ENCODE assay signal across 11 cellular contexts in genomic region chr17:43468746-43469544, GRCh38. TPM values are rescaled to one million over a fixed set of nuclear protein-coding genes. Genes with fewer than 3 reads are reported as not detected.
DNase-seq lines count a peak whose midpoint lies in the region; ATAC-seq, FAIRE-seq and TF ChIP-seq lines count a peak whose summit lies in the region.
"Had no signal": no experiment of that assay in that cellular context is flagged by ENCODE, and none has a peak within 500 bp of the region (broad histone marks: within the 10 kb centered on the region; RNA-seq: fewer than 3 reads in every experiment).

No MANE protein-coding gene starts in this region.

- H3K9me3 ChIP-seq in subcutaneous abdominal adipose tissue (ENCODE audit: control insufficient read depth in 5 of 5, low read length in 5 of 5): no peaks in the 10 kb centered on the region
- H3K9me3 ChIP-seq in kidney (ENCODE audit: control insufficient read depth in 1 of 2, low read length in 2 of 2): no peaks in the 10 kb centered on the region

- H3K9ac ChIP-seq in subcutaneous abdominal adipose tissue (ENCODE audit: low read length in 5 of 5) (peak overlapping the region in 1 of 5 donors; percentile 44), kidney (ENCODE audit: low read length in 2 of 2) (no peak overlapping the region)

- ATAC-seq in HG03432 (IDR thresholded peaks at IDR 0.05; ENCODE audit: unreplicated experiment): no peak
- ATAC-seq in GM19324 (IDR thresholded peaks at IDR 0.05; ENCODE audit: low FRiP score, unreplicated experiment): no peak

- H3K36me3 ChIP-seq in subcutaneous abdominal adipose tissue (ENCODE audit: control insufficient read depth in 5 of 5, insufficient read depth in 5 of 5, low read length in 5 of 5) (no peaks in the 10 kb centered on the region), kidney (ENCODE audit: control insufficient read depth in 1 of 2, insufficient read depth in 2 of 2, low read length in 2 of 2) (no peaks in the 10 kb centered on the region)

- intact Hi-C loops in kidney (cut with DNase I): no loop called here

- FAIRE-seq in kidney (lab: Jason Lieb, UNC): no peak
- FAIRE-seq: GM18507, islet of Langerhans, TTC549 had no signal

- peak overlapping the region; percentile 82 for H3K27ac ChIP-seq in subcutaneous abdominal adipose tissue (ENCODE audit: low read depth, low read length)
- H3K27ac ChIP-seq in kidney (ENCODE audit: low read depth in 2 of 2, low read length in 2 of 2): no peak overlapping the region

- no peak for TF ChIP-seq CTCF in fibroblast of mammary gland (conservative IDR thresholded peaks at IDR 0.05; ENCODE audit: control insufficient read depth, insufficient read depth, low read depth, low read length)
- TF ChIP-seq CTCF in kidney (IDR thresholded peaks at IDR 0.05; ENCODE audit: borderline replicate concordance, extremely low read depth, insufficient read depth): no peak

- no peaks in the 10 kb centered on the region for H3K27me3 ChIP-seq in subcutaneous abdominal adipose tissue (ENCODE audit: control insufficient read depth in 5 of 5, insufficient read depth in 4 of 5, low read length in 5 of 5)

- H3K4me1 ChIP-seq in subcutaneous abdominal adipose tissue (ENCODE audit: control insufficient read depth in 5 of 5, insufficient read depth in 5 of 5, low read length in 5 of 5) (peaks cover 13 to 43% (median 38%) of the 10 kb centered on the region in 5 donors), kidney (ENCODE audit: control insufficient read depth in 1 of 2, insufficient read depth in 1 of 2, low read depth in 1 of 2, low read length in 2 of 2) (peaks cover 9 to 12% of the 10 kb centered on the region in 2 donors)

- H3K4me3 ChIP-seq in fibroblast of mammary gland (ENCODE audit: control insufficient read depth, low read depth, low read length): no peak overlapping the region
- H3K4me3 ChIP-seq in subcutaneous abdominal adipose tissue (ENCODE audit: low read depth in 1 of 5, low read length in 5 of 5): peak overlapping the region in 1 of 5 donors; percentile 33
- no peak overlapping the region for H3K4me3 ChIP-seq in kidney (ENCODE audit: low read length in 2 of 2)

- peak; percentile 98 for DNase-seq in HCEC 1CT
- DNase-seq in RPMI7951 (ENCODE audit: low read depth): peak; percentile 97
- DNase-seq in fibroblast of mammary gland (ENCODE audit: low read depth): peak; percentile 99
- DNase-seq in kidney: no peak
- DNase-seq: NCI-H1436 had no signal

RNA-seq across cellular contexts. Expression of gene DHX8, which starts 14.8 kb away (rescaled TPM):
- 27.4 and 36.4 TPM in 2 replicates for total RNA-seq in RPMI7951 (2014; rRNA removed; shearing (Covaris generic))
- total RNA-seq in kidney: 53.9 TPM
- polyA plus RNA-seq in kidney (ENCODE audit: insufficient read depth, low read depth, low replicate concordance): 28.7 TPM
